9 cellular contexts compared by ENCODE assay signal in genomic region chr5:137954131-137954879, GRCh38.
DNase-seq lines count a peak whose midpoint lies in the region; ATAC-seq and TF ChIP-seq lines count a peak whose summit lies in the region.
"Had no signal": no experiment of that assay in that cellular context is flagged by ENCODE, and none has a peak within 500 bp of the region (broad histone marks: within the 10 kb centered on the region; RNA-seq: fewer than 3 reads in every experiment).

No MANE protein-coding gene starts in this region.

- H3K4me3 ChIP-seq in rectal smooth muscle tissue (ENCODE audit: low read length): no peak overlapping the region

- peaks cover 3% of the 10 kb centered on the region for H3K36me3 ChIP-seq in rectal smooth muscle tissue (ENCODE audit: control insufficient read depth, insufficient read depth, low read length)

- ATAC-seq in foreskin keratinocyte: peak; percentile 84
- ATAC-seq in GM19023 (IDR thresholded peaks at IDR 0.05; ENCODE audit: unreplicated experiment): no peak

- H3K4me1 ChIP-seq in foreskin keratinocyte (no peaks in the 10 kb centered on the region), rectal smooth muscle tissue (ENCODE audit: control insufficient read depth, insufficient read depth, low read length) (peaks cover 3% of the 10 kb centered on the region)

- DNase-seq in Daoy (ENCODE audit: low read depth) (peak; percentile 73), foreskin keratinocyte (peak; percentile 24 to 64), NCI-H2227 treated with DMSO at 0.1 percent for 48 hours (lab: John Stamatoyannopoulos, UW) (no peak), CD1c-positive myeloid dendritic cell (ENCODE audit: extremely low spot score) (no peak)
- DNase-seq in stimulated activated CD4-positive, alpha-beta T cell treated with anti-CD3 and anti-CD28 coated beads, Interleukin-1b, Interleukin-23, amount 100 ng/mL, for 48 hours: no peak
- DNase-seq: NCI-H82 had no signal

- H3K27me3 ChIP-seq in foreskin keratinocyte: no peaks in the 10 kb centered on the region
- H3K27me3 ChIP-seq in rectal smooth muscle tissue (ENCODE audit: control insufficient read depth, insufficient read depth, low read length): no peaks in the 10 kb centered on the region

- H3K27ac ChIP-seq in VCaP: 0 out of 2 replicates have a peak overlapping the region, but pooled peaks have one; percentile 5
- H3K27ac ChIP-seq in foreskin keratinocyte: no peak overlapping the region
- peak overlapping the region; percentile 43 for H3K27ac ChIP-seq in rectal smooth muscle tissue (ENCODE audit: low read depth, low read length)

- TF ChIP-seq CTCF in VCaP (conservative IDR thresholded peaks at IDR 0.05) (no peak), foreskin keratinocyte (conservative IDR thresholded peaks at IDR 0.05) (no peak)

- H3K9ac ChIP-seq in rectal smooth muscle tissue (ENCODE audit: low read length): no peak overlapping the region

Comparison
In these comparisons a context has a peak if more than half of its experiments do, and no peak if none do; other contexts are left out.
1. DNase-seq: peak in Daoy (single experiment) and foreskin keratinocyte (2 of 2); none in NCI-H2227 treated with DMSO at 0.1 percent for 48 hours (single experiment), stimulated activated CD4-positive, alpha-beta T cell treated with anti-CD3 and anti-CD28 coated beads, Interleukin-1b, Interleukin-23, amount 100 ng/mL, for 48 hours (single experiment) and CD1c-positive myeloid dendritic cell (single experiment).